1 cellular context compared by ENCODE assay signal in the genomic region with DNA sequence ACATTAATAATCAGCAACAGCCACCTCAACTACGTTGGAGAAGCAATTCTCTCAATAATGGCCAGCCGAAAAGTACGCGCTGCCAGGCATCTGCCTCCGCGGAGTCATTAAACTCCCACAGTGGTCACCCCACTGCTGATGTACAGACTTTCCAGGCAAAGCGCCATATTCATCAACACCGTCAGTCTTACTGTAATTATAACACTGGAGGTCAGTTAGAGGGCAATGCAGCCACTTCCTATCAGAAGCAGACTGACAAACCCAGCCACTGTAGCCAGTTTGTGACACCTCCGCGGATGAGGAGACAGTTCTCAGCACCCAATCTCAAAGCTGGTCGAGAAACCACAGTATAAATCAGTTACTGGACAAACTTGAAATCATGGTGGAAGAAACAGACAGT.
A peak's percentile ranks its signal among the peaks of the same experiment; 100 is the strongest.
TF ChIP-seq lines count a peak whose summit lies in the region.

No MANE protein-coding gene starts in this region.

TF ChIP-seq in GM12878, 131 proteins besides CTCF, POLR2A, EP300 and RAD21 (continued from another document):
- TF ChIP-seq, protein P1, sequence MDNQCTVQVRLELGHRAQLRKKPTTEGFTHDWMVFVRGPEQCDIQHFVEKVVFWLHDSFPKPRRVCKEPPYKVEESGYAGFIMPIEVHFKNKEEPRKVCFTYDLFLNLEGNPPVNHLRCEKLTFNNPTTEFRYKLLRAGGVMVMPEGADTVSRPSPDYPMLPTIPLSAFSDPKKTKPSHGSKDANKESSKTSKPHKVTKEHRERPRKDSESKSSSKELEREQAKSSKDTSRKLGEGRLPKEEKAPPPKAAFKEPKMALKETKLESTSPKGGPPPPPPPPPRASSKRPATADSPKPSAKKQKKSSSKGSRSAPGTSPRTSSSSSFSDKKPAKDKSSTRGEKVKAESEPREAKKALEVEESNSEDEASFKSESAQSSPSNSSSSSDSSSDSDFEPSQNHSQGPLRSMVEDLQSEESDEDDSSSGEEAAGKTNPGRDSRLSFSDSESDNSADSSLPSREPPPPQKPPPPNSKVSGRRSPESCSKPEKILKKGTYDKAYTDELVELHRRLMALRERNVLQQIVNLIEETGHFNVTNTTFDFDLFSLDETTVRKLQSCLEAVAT (IDR thresholded peaks at IDR 0.05) = 0 out of 2 replicates have a peak, but pooled peaks have one; percentile 26
- TF ChIP-seq, protein P2, sequence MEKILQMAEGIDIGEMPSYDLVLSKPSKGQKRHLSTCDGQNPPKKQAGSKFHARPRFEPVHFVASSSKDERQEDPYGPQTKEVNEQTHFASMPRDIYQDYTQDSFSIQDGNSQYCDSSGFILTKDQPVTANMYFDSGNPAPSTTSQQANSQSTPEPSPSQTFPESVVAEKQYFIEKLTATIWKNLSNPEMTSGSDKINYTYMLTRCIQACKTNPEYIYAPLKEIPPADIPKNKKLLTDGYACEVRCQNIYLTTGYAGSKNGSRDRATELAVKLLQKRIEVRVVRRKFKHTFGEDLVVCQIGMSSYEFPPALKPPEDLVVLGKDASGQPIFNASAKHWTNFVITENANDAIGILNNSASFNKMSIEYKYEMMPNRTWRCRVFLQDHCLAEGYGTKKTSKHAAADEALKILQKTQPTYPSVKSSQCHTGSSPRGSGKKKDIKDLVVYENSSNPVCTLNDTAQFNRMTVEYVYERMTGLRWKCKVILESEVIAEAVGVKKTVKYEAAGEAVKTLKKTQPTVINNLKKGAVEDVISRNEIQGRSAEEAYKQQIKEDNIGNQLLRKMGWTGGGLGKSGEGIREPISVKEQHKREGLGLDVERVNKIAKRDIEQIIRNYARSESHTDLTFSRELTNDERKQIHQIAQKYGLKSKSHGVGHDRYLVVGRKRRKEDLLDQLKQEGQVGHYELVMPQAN (conservative IDR thresholded peaks at IDR 0.05) = no peak
